In the genomic region with DNA sequence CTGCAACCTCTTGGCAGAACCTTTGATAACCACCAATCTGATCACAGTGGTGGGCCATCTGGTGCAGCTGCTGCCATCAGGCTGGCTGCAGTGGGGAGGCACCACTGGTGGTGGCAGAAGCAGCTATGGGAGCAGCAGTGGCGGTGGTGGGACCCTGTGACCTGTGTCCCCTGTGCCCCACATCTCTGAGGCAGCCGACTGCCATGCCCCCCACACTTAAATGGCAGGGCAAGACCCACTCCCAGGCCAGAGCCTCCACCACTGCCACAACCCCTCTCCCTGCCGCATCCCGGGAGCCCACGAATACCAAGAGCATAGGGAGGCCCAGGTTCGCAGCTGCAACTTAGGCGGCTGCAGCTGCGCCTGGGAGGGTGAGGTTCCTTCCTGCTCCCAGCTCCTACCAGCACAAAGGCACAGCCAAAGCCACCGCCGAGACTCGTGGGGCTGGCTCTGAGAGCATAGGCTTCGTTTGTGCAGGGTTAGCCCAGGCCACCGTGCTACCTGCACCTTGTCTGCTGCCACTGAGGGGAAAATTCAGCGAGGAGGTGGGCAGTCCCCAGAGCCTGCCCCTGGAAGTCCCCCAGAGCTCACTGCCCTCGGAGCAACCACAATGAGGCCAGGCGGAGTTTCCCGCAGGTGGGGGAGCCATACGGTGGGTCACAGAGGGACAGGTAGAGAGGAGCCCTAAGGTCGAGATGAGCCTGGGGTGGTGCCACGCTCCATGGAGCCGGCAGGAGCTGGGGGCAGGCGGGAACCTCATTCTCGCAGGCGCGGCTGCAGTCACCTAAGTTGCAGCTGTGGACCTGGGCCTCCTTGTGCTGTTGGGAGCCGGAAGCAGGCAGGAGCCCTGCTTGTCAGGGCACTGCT, we compare ENCODE assay signal across 1 cellular context.
TF ChIP-seq lines count a peak whose summit lies in the region.

No MANE protein-coding gene starts in this region.

TF ChIP-seq in GM23338, 12 proteins besides CTCF, POLR2A, EP300 and RAD21 (continued from another document):
- TF ChIP-seq, protein P1, sequence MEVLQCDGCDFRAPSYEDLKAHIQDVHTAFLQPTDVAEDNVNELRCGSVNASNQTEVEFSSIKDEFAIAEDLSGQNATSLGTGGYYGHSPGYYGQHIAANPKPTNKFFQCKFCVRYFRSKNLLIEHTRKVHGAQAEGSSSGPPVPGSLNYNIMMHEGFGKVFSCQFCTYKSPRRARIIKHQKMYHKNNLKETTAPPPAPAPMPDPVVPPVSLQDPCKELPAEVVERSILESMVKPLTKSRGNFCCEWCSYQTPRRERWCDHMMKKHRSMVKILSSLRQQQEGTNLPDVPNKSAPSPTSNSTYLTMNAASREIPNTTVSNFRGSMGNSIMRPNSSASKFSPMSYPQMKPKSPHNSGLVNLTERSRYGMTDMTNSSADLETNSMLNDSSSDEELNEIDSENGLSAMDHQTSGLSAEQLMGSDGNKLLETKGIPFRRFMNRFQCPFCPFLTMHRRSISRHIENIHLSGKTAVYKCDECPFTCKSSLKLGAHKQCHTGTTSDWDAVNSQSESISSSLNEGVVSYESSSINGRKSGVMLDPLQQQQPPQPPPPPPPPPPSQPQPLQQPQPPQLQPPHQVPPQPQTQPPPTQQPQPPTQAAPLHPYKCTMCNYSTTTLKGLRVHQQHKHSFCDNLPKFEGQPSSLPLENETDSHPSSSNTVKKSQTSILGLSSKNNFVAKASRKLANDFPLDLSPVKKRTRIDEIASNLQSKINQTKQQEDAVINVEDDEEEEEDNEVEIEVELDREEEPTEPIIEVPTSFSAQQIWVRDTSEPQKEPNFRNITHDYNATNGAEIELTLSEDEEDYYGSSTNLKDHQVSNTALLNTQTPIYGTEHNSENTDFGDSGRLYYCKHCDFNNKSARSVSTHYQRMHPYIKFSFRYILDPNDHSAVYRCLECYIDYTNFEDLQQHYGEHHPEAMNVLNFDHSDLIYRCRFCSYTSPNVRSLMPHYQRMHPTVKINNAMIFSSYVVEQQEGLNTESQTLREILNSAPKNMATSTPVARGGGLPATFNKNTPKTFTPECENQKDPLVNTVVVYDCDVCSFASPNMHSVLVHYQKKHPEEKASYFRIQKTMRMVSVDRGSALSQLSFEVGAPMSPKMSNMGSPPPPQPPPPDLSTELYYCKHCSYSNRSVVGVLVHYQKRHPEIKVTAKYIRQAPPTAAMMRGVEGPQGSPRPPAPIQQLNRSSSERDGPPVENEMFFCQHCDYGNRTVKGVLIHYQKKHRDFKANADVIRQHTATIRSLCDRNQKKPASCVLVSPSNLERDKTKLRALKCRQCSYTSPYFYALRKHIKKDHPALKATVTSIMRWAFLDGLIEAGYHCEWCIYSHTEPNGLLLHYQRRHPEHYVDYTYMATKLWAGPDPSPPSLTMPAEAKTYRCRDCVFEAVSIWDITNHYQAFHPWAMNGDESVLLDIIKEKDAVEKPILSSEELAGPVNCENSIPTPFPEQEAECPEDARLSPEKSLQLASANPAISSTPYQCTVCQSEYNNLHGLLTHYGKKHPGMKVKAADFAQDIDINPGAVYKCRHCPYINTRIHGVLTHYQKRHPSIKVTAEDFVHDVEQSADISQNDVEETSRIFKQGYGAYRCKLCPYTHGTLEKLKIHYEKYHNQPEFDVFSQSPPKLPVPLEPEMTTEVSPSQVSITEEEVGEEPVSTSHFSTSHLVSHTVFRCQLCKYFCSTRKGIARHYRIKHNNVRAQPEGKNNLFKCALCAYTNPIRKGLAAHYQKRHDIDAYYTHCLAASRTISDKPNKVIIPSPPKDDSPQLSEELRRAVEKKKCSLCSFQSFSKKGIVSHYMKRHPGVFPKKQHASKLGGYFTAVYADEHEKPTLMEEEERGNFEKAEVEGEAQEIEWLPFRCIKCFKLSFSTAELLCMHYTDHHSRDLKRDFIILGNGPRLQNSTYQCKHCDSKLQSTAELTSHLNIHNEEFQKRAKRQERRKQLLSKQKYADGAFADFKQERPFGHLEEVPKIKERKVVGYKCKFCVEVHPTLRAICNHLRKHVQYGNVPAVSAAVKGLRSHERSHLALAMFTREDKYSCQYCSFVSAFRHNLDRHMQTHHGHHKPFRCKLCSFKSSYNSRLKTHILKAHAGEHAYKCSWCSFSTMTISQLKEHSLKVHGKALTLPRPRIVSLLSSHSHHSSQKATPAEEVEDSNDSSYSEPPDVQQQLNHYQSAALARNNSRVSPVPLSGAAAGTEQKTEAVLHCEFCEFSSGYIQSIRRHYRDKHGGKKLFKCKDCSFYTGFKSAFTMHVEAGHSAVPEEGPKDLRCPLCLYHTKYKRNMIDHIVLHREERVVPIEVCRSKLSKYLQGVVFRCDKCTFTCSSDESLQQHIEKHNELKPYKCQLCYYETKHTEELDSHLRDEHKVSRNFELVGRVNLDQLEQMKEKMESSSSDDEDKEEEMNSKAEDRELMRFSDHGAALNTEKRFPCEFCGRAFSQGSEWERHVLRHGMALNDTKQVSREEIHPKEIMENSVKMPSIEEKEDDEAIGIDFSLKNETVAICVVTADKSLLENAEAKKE (CRISPR knock-in tag; IDR thresholded peaks at IDR 0.05) = no peak
- TF ChIP-seq ZNF114 (CRISPR knock-in tag; IDR thresholded peaks at IDR 0.05) = no peak
- TF ChIP-seq, protein P2, sequence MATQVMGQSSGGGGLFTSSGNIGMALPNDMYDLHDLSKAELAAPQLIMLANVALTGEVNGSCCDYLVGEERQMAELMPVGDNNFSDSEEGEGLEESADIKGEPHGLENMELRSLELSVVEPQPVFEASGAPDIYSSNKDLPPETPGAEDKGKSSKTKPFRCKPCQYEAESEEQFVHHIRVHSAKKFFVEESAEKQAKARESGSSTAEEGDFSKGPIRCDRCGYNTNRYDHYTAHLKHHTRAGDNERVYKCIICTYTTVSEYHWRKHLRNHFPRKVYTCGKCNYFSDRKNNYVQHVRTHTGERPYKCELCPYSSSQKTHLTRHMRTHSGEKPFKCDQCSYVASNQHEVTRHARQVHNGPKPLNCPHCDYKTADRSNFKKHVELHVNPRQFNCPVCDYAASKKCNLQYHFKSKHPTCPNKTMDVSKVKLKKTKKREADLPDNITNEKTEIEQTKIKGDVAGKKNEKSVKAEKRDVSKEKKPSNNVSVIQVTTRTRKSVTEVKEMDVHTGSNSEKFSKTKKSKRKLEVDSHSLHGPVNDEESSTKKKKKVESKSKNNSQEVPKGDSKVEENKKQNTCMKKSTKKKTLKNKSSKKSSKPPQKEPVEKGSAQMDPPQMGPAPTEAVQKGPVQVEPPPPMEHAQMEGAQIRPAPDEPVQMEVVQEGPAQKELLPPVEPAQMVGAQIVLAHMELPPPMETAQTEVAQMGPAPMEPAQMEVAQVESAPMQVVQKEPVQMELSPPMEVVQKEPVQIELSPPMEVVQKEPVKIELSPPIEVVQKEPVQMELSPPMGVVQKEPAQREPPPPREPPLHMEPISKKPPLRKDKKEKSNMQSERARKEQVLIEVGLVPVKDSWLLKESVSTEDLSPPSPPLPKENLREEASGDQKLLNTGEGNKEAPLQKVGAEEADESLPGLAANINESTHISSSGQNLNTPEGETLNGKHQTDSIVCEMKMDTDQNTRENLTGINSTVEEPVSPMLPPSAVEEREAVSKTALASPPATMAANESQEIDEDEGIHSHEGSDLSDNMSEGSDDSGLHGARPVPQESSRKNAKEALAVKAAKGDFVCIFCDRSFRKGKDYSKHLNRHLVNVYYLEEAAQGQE (IDR thresholded peaks at IDR 0.05; ENCODE audit: unreplicated experiment) = no peak
TF ChIP-seq in GM23338: peak in this region for 0.
